ENCODE assay signal across 17 cellular contexts in genomic region chr11:57124912-57125311, GRCh38. TPM values are rescaled to one million over a fixed set of nuclear protein-coding genes. Genes with fewer than 3 reads are reported as not detected.
"Had no signal": no experiment of that assay in that cellular context is flagged by ENCODE, and none has a peak within 500 bp of the region (broad histone marks: within the 10 kb centered on the region; RNA-seq: fewer than 3 reads in every experiment).

No MANE protein-coding gene starts in this region.

- H3K4me3 ChIP-seq: esophagus muscularis mucosa, lung, right atrium auricular region had no signal

- H3K27ac Mint-ChIP-seq: activated CD4-positive, alpha-beta T cell treated with anti-CD3 and anti-CD28 coated beads, Interleukin-2, amount 10 ng/mL, durations not matched to agents 24 days and 14 days; activated naive CD4-positive, alpha-beta T cell treated with anti-CD3 and anti-CD28 coated beads for 36 hours; activated T-helper 17 cell treated with anti-CD3 and anti-CD28 coated beads, Interleukin-2, amount 50 U/mL, for 72 hours; dendritic cell treated with granulocyte-macrophage colony-stimulating factor and Interleukin-4, amounts not matched to agents 40 ng/mL and 50 ng/mL, for 4 days; immature natural killer cell; natural killer cell treated with Interleukin-12 subunit alpha and Interleukin-12 subunit beta and Interleukin-15 and Interleukin-18, amount 100 ng/mL, for 72 hours; T-helper 1 cell treated with Interleukin-12 subunit alpha and Interleukin-12 subunit beta and Interleukin-4 antibody, amounts not matched to agents 30 μg/mL and 1 μg/mL, for 36 hours; type B pancreatic cell had no signal

- H3K27ac ChIP-seq: esophagus muscularis mucosa, right atrium auricular region had no signal

- H3K4me3 Mint-ChIP-seq: activated CD4-positive, alpha-beta T cell treated with anti-CD3 and anti-CD28 coated beads, Interleukin-2, amount 10 ng/mL, durations not matched to agents 24 days and 14 days; activated naive CD4-positive, alpha-beta T cell treated with anti-CD3 and anti-CD28 coated beads for 36 hours; activated T-helper 17 cell treated with anti-CD3 and anti-CD28 coated beads, Interleukin-2, amount 50 U/mL, for 72 hours; dendritic cell treated with granulocyte-macrophage colony-stimulating factor and Interleukin-4, amounts not matched to agents 40 ng/mL and 50 ng/mL, for 4 days; immature natural killer cell; natural killer cell treated with Interleukin-12 subunit alpha and Interleukin-12 subunit beta and Interleukin-15 and Interleukin-18, amount 100 ng/mL, for 72 hours; T-helper 1 cell treated with Interleukin-12 subunit alpha and Interleukin-12 subunit beta and Interleukin-4 antibody, amounts not matched to agents 30 μg/mL and 1 μg/mL, for 36 hours; type B pancreatic cell had no signal

- H3K4me1 ChIP-seq: esophagus muscularis mucosa, right atrium auricular region had no signal

- H3K9me3 ChIP-seq: esophagus muscularis mucosa, right atrium auricular region had no signal

- DNase-seq: activated CD4-positive, alpha-beta T cell treated with anti-CD3 and anti-CD28 coated beads, Interleukin-2, amount 10 ng/mL, durations not matched to agents 24 days and 14 days; activated CD8-positive, alpha-beta memory T cell treated with anti-CD3 and anti-CD28 coated beads for 24 hours; activated naive CD4-positive, alpha-beta T cell treated with anti-CD3 and anti-CD28 coated beads for 36 hours; activated T-cell treated with anti-CD3 and anti-CD28 coated beads for 4 hours; cerebellar nuclear complex; foreskin fibroblast; immature natural killer cell; left cardiac atrium; stimulated activated naive CD4-positive, alpha-beta T cell treated with Interleukin-2 at 50 U/mL for 16 hours had no signal

- H3K27me3 ChIP-seq: esophagus muscularis mucosa, right atrium auricular region had no signal

- ATAC-seq: activated T-helper 17 cell treated with anti-CD3 and anti-CD28 coated beads, Interleukin-2, amount 50 U/mL, for 72 hours; left cardiac atrium; natural killer cell treated with Interleukin-12 subunit alpha and Interleukin-12 subunit beta and Interleukin-15 and Interleukin-18, amount 100 ng/mL, for 72 hours had no signal

- H3K9me3 Mint-ChIP-seq: activated CD4-positive, alpha-beta T cell treated with anti-CD3 and anti-CD28 coated beads, Interleukin-2, amount 10 ng/mL, durations not matched to agents 24 days and 14 days; activated naive CD4-positive, alpha-beta T cell treated with anti-CD3 and anti-CD28 coated beads for 36 hours; activated T-helper 17 cell treated with anti-CD3 and anti-CD28 coated beads, Interleukin-2, amount 50 U/mL, for 72 hours; dendritic cell treated with granulocyte-macrophage colony-stimulating factor and Interleukin-4, amounts not matched to agents 40 ng/mL and 50 ng/mL, for 4 days; natural killer cell treated with Interleukin-12 subunit alpha and Interleukin-12 subunit beta and Interleukin-15 and Interleukin-18, amount 100 ng/mL, for 72 hours; T-helper 1 cell treated with Interleukin-12 subunit alpha and Interleukin-12 subunit beta and Interleukin-4 antibody, amounts not matched to agents 30 μg/mL and 1 μg/mL, for 36 hours had no signal

- H3K4me1 Mint-ChIP-seq: activated CD4-positive, alpha-beta T cell treated with anti-CD3 and anti-CD28 coated beads, Interleukin-2, amount 10 ng/mL, durations not matched to agents 24 days and 14 days; activated T-helper 17 cell treated with anti-CD3 and anti-CD28 coated beads, Interleukin-2, amount 50 U/mL, for 72 hours; immature natural killer cell had no signal

- H3K36me3 ChIP-seq: esophagus muscularis mucosa, right atrium auricular region had no signal

- H3K27me3 Mint-ChIP-seq: type B pancreatic cell had no signal

RNA-seq across cellular contexts. Expression of gene LRRC55, which starts 56.8 kb away (rescaled TPM):
- total RNA-seq: activated CD4-positive, alpha-beta T cell treated with anti-CD3 and anti-CD28 coated beads, Interleukin-2, amount 10 ng/mL, durations not matched to agents 24 days and 14 days; activated naive CD4-positive, alpha-beta T cell treated with anti-CD3 and anti-CD28 coated beads for 36 hours; activated T-helper 17 cell treated with anti-CD3 and anti-CD28 coated beads, Interleukin-2, amount 50 U/mL, for 72 hours; natural killer cell treated with Interleukin-12 subunit alpha and Interleukin-12 subunit beta and Interleukin-15 and Interleukin-18, amount 100 ng/mL, for 72 hours; right atrium auricular region had no signal
- polyA plus RNA-seq: immature natural killer cell had no signal
